In genomic region chr3:20043398-20043797, GRCh38 we compare ENCODE assay signal across 8 cellular contexts. TPM values are rescaled to one million over a fixed set of nuclear protein-coding genes. Genes with fewer than 3 reads are reported as not detected.
DNase-seq lines count a peak whose midpoint lies in the region; ATAC-seq and TF ChIP-seq lines count a peak whose summit lies in the region.

No MANE protein-coding gene starts in this region.

- peaks cover 33% of the 10 kb centered on the region for H3K79me2 ChIP-seq in OCI-LY3 (ENCODE audit: low read length)

- ATAC-seq in GM21619 (IDR thresholded peaks at IDR 0.05; ENCODE audit: unreplicated experiment), result peak; percentile 29
- ATAC-seq in activated naive CD4-positive, alpha-beta T cell treated with anti-CD3 and anti-CD28 coated beads, Interleukin-2, amount 50 U/mL, for 72 hours, result no peak

- H3K27me3 Mint-ChIP-seq in CD4-positive, alpha-beta memory T cell, result no peaks in the 10 kb centered on the region

- peaks cover 48 to 89% (median 61%) of the 10 kb centered on the region in 4 donors for H3K4me1 Mint-ChIP-seq in CD4-positive, alpha-beta memory T cell

- peak overlapping the region; percentile 93 to 99 (median 97) for H3K27ac Mint-ChIP-seq in CD4-positive, alpha-beta memory T cell
- H3K27ac Mint-ChIP-seq in activated naive CD4-positive, alpha-beta T cell treated with anti-CD3 and anti-CD28 coated beads, Interleukin-2, amount 50 U/mL, for 72 hours, result peak overlapping the region; percentile 78

- H3K9ac ChIP-seq in OCI-LY3 (ENCODE audit: low read length), result peak overlapping the region; percentile 44

- no peak overlapping the region for H2AFZ ChIP-seq in OCI-LY3 (ENCODE audit: low read depth, low read length)

- no peaks in the 10 kb centered on the region for H3K9me3 ChIP-seq in CD4-positive, alpha-beta memory T cell (ENCODE audit: control insufficient read depth in 1 of 2, low read length in 2 of 2)
- no peaks in the 10 kb centered on the region for H3K9me3 ChIP-seq in OCI-LY3 (ENCODE audit: insufficient read depth, low read length)

- H3K9me3 Mint-ChIP-seq in CD4-positive, alpha-beta memory T cell, result peaks cover 0 to 2% (median 0%) of the 10 kb centered on the region in 8 donors
- no peaks in the 10 kb centered on the region for H3K9me3 Mint-ChIP-seq in activated naive CD4-positive, alpha-beta T cell treated with anti-CD3 and anti-CD28 coated beads, Interleukin-2, amount 50 U/mL, for 72 hours

- peak overlapping the region; percentile 88 to 99 (median 97) for H3K4me3 Mint-ChIP-seq in CD4-positive, alpha-beta memory T cell

- H3K4me2 ChIP-seq in OCI-LY3 (ENCODE audit: low read length), result peak overlapping the region; percentile 76

- peak; percentile 58 to 84 (median 61) for DNase-seq in CD4-positive, alpha-beta memory T cell
- DNase-seq in activated naive CD4-positive, alpha-beta T cell treated with anti-CD3 and anti-CD28 coated beads, Interleukin-2, amount 50 U/mL, for 72 hours (ENCODE audit: low spot score in 2 of 2), result peak; percentile 20 to 57
- DNase-seq in hypothalamus (lab: John Stamatoyannopoulos, UW), result peak in 44 of 51 donors; percentile 18 to 80 (median 48)
- peak; percentile 38 for DNase-seq in stimulated activated CD4-positive, alpha-beta T cell treated with anti-CD3 and anti-CD28 coated beads, Interleukin-4, amount 100 ng/mL, for 1 hour
- DNase-seq in SKM-1 (lab: John Stamatoyannopoulos, UW; ENCODE audit: unreplicated experiment), result no peak
- DNase-seq in NCI-H1694 (lab: John Stamatoyannopoulos, UW), result no peak

- CTCF ChIA-PET in CD4-positive, alpha-beta memory T cell (lab: Charles Lee; ENCODE audit: partially characterized antibody), result interaction anchor here (4.4 kb wide), 1 partner anchor 9 kb away, joined by 36 read pairs; no protein-coding TSS in a partner anchor

- intact Hi-C loops in CD4-positive, alpha-beta memory T cell (cut with micrococcal nuclease), result loop anchor here (5.0 to 10.0 kb wide), 3 partner anchors 39 to 899 kb away; partner anchors contain the start of gene KCNH8

- no peaks in the 10 kb centered on the region for H3K36me3 ChIP-seq in CD4-positive, alpha-beta memory T cell (ENCODE audit: insufficient read depth, low read length)
- H3K36me3 ChIP-seq in OCI-LY3 (replicated peaks; ENCODE audit: low read depth, low read length), result no peaks in the 10 kb centered on the region

- H3K4me3 ChIP-seq in CD4-positive, alpha-beta memory T cell (ENCODE audit: low read length in 2 of 2), result peak overlapping the region; percentile 26 to 46
- peak overlapping the region; percentile 46 for H3K4me3 ChIP-seq in OCI-LY3 (ENCODE audit: low read length)

- H3K27ac ChIP-seq in CD4-positive, alpha-beta memory T cell (ENCODE audit: low read depth, low read length), result peak overlapping the region; percentile 86
- no peak overlapping the region for H3K27ac ChIP-seq in OCI-LY3 (ENCODE audit: low read length)

- peaks cover 9% of the 10 kb centered on the region; the same call in 1 of the 2 replicates for H4K20me1 ChIP-seq in OCI-LY3 (ENCODE audit: insufficient read depth, low read length)

- peaks cover 75% of the 10 kb centered on the region for H3K4me1 ChIP-seq in CD4-positive, alpha-beta memory T cell (ENCODE audit: insufficient read depth, low read length)
- H3K4me1 ChIP-seq in OCI-LY3 (ENCODE audit: low read length), result peaks cover 48% of the 10 kb centered on the region

- TF ChIP-seq CTCF in OCI-LY3 (IDR thresholded peaks at IDR 0.05; ENCODE audit: low read depth, low read length), result no peak

- H3K36me3 Mint-ChIP-seq in CD4-positive, alpha-beta memory T cell, result peaks cover 0 to 25% of the 10 kb centered on the region in 2 donors
- peaks cover 0 to 14% of the 10 kb centered on the region in 2 donors for H3K36me3 Mint-ChIP-seq in activated naive CD4-positive, alpha-beta T cell treated with anti-CD3 and anti-CD28 coated beads, Interleukin-2, amount 50 U/mL, for 72 hours

- no peaks in the 10 kb centered on the region for H3K27me3 ChIP-seq in CD4-positive, alpha-beta memory T cell (ENCODE audit: insufficient read depth, low read length)
- no peaks in the 10 kb centered on the region for H3K27me3 ChIP-seq in OCI-LY3 (ENCODE audit: low read depth, low read length)

- POLR2A ChIA-PET in CD4-positive, alpha-beta memory T cell (lab: Charles Lee; ENCODE audit: partially characterized antibody), result interaction anchor here (0.9 to 4.2 kb wide), 9 partner anchors 10 to 142 kb away, joined by 3 to 51 read pairs (median 5); partner anchors contain the start of gene SGO1

RNA-seq across cellular contexts. Expression of gene KAT2B, which starts 3.2 kb away (rescaled TPM):
- total RNA-seq in CD4-positive, alpha-beta memory T cell, result 10 to 100 TPM; 81.3 to 85.9 TPM
- 10 to 100 TPM in 1 of 2 donors, 1 to 10 TPM in 1; 4.3 to 11.5 TPM for polyA plus RNA-seq in CD4-positive, alpha-beta memory T cell
- 10 to 100 TPM; 19.6 to 27.3 TPM for total RNA-seq in activated naive CD4-positive, alpha-beta T cell treated with anti-CD3 and anti-CD28 coated beads, Interleukin-2, amount 50 U/mL, for 72 hours

RNA-seq across cellular contexts. Expression of gene PP2D1, which starts 31.3 kb away (rescaled TPM):
- total RNA-seq in CD4-positive, alpha-beta memory T cell, result not detected
- under 1 TPM; 0.40 to 0.46 TPM for polyA plus RNA-seq in CD4-positive, alpha-beta memory T cell
- total RNA-seq in activated naive CD4-positive, alpha-beta T cell treated with anti-CD3 and anti-CD28 coated beads, Interleukin-2, amount 50 U/mL, for 72 hours, result not detected

Comparison
In these comparisons a context has a peak if more than half of its experiments do, and no peak if none do; other contexts are left out.
1. DNase-seq: peak in CD4-positive, alpha-beta memory T cell (5 of 5), activated naive CD4-positive, alpha-beta T cell treated with anti-CD3 and anti-CD28 coated beads, Interleukin-2, amount 50 U/mL, for 72 hours (2 of 2), hypothalamus (44 of 51) and stimulated activated CD4-positive, alpha-beta T cell treated with anti-CD3 and anti-CD28 coated beads, Interleukin-4, amount 100 ng/mL, for 1 hour (single experiment); none in SKM-1 (single experiment) and NCI-H1694 (single experiment).